ENCODE assay signal across 1 cellular context in genomic region chr6:155253337-155253736, GRCh38.
TF ChIP-seq lines count a peak whose summit lies in the region.

No MANE protein-coding gene starts in this region.

TF ChIP-seq in HepG2, 621 proteins besides CTCF, POLR2A, EP300 and RAD21 (continued from another document):
- TF ChIP-seq JUN (CRISPR knock-in tag; IDR thresholded peaks at IDR 0.05) (0 out of 2 replicates have a peak, but pooled peaks have one; percentile 21), ZNF558 (CRISPR knock-in tag; IDR thresholded peaks at IDR 0.05; ENCODE audit: borderline replicate concordance) (no peak), HOXA9 (CRISPR knock-in tag; IDR thresholded peaks at IDR 0.05; ENCODE audit: borderline replicate concordance) (no peak), NRL (CRISPR knock-in tag; IDR thresholded peaks at IDR 0.05; ENCODE audit: borderline replicate concordance) (no peak), MLX (CRISPR knock-in tag; IDR thresholded peaks at IDR 0.05) (no peak), ZC3H13 (CRISPR knock-in tag; IDR thresholded peaks at IDR 0.05) (no peak), ZNF432 (CRISPR knock-in tag; IDR thresholded peaks at IDR 0.05; ENCODE audit: borderline replicate concordance) (no peak), ZNF510 (CRISPR knock-in tag; IDR thresholded peaks at IDR 0.05; ENCODE audit: low read depth) (no peak), NCOA1 (CRISPR knock-in tag; IDR thresholded peaks at IDR 0.05) (no peak), PHF5A (CRISPR knock-in tag; IDR thresholded peaks at IDR 0.05; ENCODE audit: low read depth, unreplicated experiment) (no peak), ZNF337 (CRISPR knock-in tag; IDR thresholded peaks at IDR 0.05; ENCODE audit: borderline replicate concordance, low read depth) (no peak), TOE1 (CRISPR knock-in tag; IDR thresholded peaks at IDR 0.05) (no peak), HIC2 (CRISPR knock-in tag; IDR thresholded peaks at IDR 0.05; ENCODE audit: low read depth) (no peak), ZNF207 (IDR thresholded peaks at IDR 0.05; ENCODE audit: borderline replicate concordance) (no peak), CENPT (CRISPR knock-in tag; IDR thresholded peaks at IDR 0.05; ENCODE audit: low read depth) (no peak)
